9 cellular contexts compared by ENCODE assay signal in genomic region chr1:225754940-225755635, GRCh38. TPM values are rescaled to one million over a fixed set of nuclear protein-coding genes. Genes with fewer than 3 reads are reported as not detected.
A peak's percentile ranks its signal among the peaks of the same experiment; 100 is the strongest.
DNase-seq lines count a peak whose midpoint lies in the region; ATAC-seq lines count a peak whose summit lies in the region.
"Had no signal": no experiment of that assay in that cellular context is flagged by ENCODE, and none has a peak within 500 bp of the region (broad histone marks: within the 10 kb centered on the region; RNA-seq: fewer than 3 reads in every experiment).

No MANE protein-coding gene starts in this region.

- ATAC-seq in GM21528 (IDR thresholded peaks at IDR 0.05; ENCODE audit: low FRiP score, unreplicated experiment), result no peak

- H3K36me3 ChIP-seq in skeletal muscle tissue (ENCODE audit: control insufficient read depth in 3 of 3, insufficient read depth in 3 of 3, low read length in 3 of 3), result no peaks in the 10 kb centered on the region

- H3K9ac ChIP-seq in skeletal muscle tissue (ENCODE audit: low read depth in 1 of 3, low read length in 3 of 3), result peak overlapping the region in 2 of 3 donors; percentile 47 to 63

- no peak overlapping the region for H3K4me3 ChIP-seq in skeletal muscle tissue (ENCODE audit: low read length in 3 of 3)

- DNase-seq in HCEC 1CT (peak; percentile 95), RPMI8226 (peak; percentile 55), glomerular visceral epithelial cell (ENCODE audit: extremely low spot score) (peak; percentile 78), NCI-H748 (lab: John Stamatoyannopoulos, UW; ENCODE audit: unreplicated experiment) (no peak), pons (ENCODE audit: low spot score) (no peak), cerebellar cortex (ENCODE audit: low spot score) (no peak)
- DNase-seq: endodermal cell had no signal

- H3K9me3 ChIP-seq in skeletal muscle tissue (ENCODE audit: control insufficient read depth in 3 of 3, low read length in 3 of 3), result no peaks in the 10 kb centered on the region

- H3K27me3 ChIP-seq in skeletal muscle tissue (ENCODE audit: control insufficient read depth in 3 of 3, insufficient read depth in 3 of 3, low read length in 3 of 3), result no peaks in the 10 kb centered on the region

- peak overlapping the region; percentile 64 for H3K27ac ChIP-seq in skeletal muscle tissue (ENCODE audit: low read depth, low read length)

- peaks cover 25 to 31% (median 27%) of the 10 kb centered on the region in 3 donors for H3K4me1 ChIP-seq in skeletal muscle tissue (ENCODE audit: control insufficient read depth in 3 of 3, insufficient read depth in 3 of 3, low read length in 3 of 3)

RNA-seq across cellular contexts. Expression of gene SRP9, which starts 22.5 kb away (rescaled TPM):
- 139 TPM for total RNA-seq in skeletal muscle tissue

RNA-seq across cellular contexts. Expression of gene EPHX1, which starts 54.8 kb away (rescaled TPM):
- 13.0 TPM for total RNA-seq in skeletal muscle tissue

Comparison
In these comparisons a context has a peak if more than half of its experiments do, and no peak if none do; other contexts are left out.
1. DNase-seq: peak in HCEC 1CT (single experiment), RPMI8226 (single experiment) and glomerular visceral epithelial cell (single experiment); none in NCI-H748 (single experiment), pons (single experiment) and cerebellar cortex (single experiment).